10 cellular contexts compared by ENCODE assay signal in genomic region chr7:16345979-16346958, GRCh38.
DNase-seq lines count a peak whose midpoint lies in the region; ATAC-seq and TF ChIP-seq lines count a peak whose summit lies in the region.
"Had no signal": no experiment of that assay in that cellular context is flagged by ENCODE, and none has a peak within 500 bp of the region (broad histone marks: within the 10 kb centered on the region; RNA-seq: fewer than 3 reads in every experiment).

No MANE protein-coding gene starts in this region.

- 78% methylated on average over 5 of the region's 5 CpGs for WGBS in esophagus muscularis mucosa

- TF ChIP-seq CTCF in foreskin fibroblast (IDR thresholded peaks at IDR 0.05; ENCODE audit: low read depth, low read length) (no peak), esophagus muscularis mucosa (IDR thresholded peaks at IDR 0.05) (no peak)

- H3K9me3 Mint-ChIP-seq in activated CD4-positive, alpha-beta memory T cell treated with anti-CD3 and anti-CD28 coated beads for 36 hours = peaks cover 34% of the 10 kb centered on the region

- H3K27ac Mint-ChIP-seq in activated CD4-positive, alpha-beta memory T cell treated with anti-CD3 and anti-CD28 coated beads for 36 hours = no peak overlapping the region
- H3K27ac Mint-ChIP-seq: activated naive CD4-positive, alpha-beta T cell treated with anti-CD3 and anti-CD28 coated beads, Interleukin-2, amount 50 U/mL, for 24 hours had no signal

- H3K36me3 ChIP-seq in BLaER1 = no peaks in the 10 kb centered on the region
- no peaks in the 10 kb centered on the region for H3K36me3 ChIP-seq in esophagus muscularis mucosa

- CTCF ChIA-PET in activated CD4-positive, alpha-beta memory T cell treated with anti-CD3 and anti-CD28 coated beads for 36 hours (lab: Charles Lee) = no interaction called here

- no peaks in the 10 kb centered on the region for H3K27me3 ChIP-seq in BLaER1
- no peaks in the 10 kb centered on the region for H3K27me3 ChIP-seq in esophagus muscularis mucosa

- H3K9me3 ChIP-seq in BLaER1 (peaks cover 15% of the 10 kb centered on the region), esophagus muscularis mucosa (peaks cover 0 to 12% (median 3%) of the 10 kb centered on the region in 4 donors)

- no peaks in the 10 kb centered on the region for H3K27me3 Mint-ChIP-seq in activated CD4-positive, alpha-beta memory T cell treated with anti-CD3 and anti-CD28 coated beads for 36 hours

- H3K36me3 Mint-ChIP-seq in activated CD4-positive, alpha-beta memory T cell treated with anti-CD3 and anti-CD28 coated beads for 36 hours = peaks cover 2% of the 10 kb centered on the region

- H3K27ac ChIP-seq in BLaER1 (no peak overlapping the region; the same call in 1 of the 2 replicates), esophagus muscularis mucosa (replicated peaks in 1 of 4) (no peak overlapping the region)

- peak; percentile 13 for DNase-seq in MV-4-11 (lab: John Stamatoyannopoulos, UW)
- peak; percentile 77 to 85 for DNase-seq in foreskin fibroblast
- no peak for DNase-seq in activated CD4-positive, alpha-beta memory T cell treated with anti-CD3 and anti-CD28 coated beads for 36 hours
- no peak for DNase-seq in occipital lobe (lab: John Stamatoyannopoulos, UW)
- no peak for DNase-seq in esophagus muscularis mucosa (ENCODE audit: extremely low spot score)
- DNase-seq: NCI-H2029 had no signal

- H4K20me1 ChIP-seq in BLaER1 = no peaks in the 10 kb centered on the region

- intact Hi-C loops in activated CD4-positive, alpha-beta memory T cell treated with anti-CD3 and anti-CD28 coated beads for 36 hours (cut with micrococcal nuclease) = no loop called here
- intact Hi-C loops in esophagus muscularis mucosa (cut with DNase I) = no loop called here

- H3K4me3 Mint-ChIP-seq in activated CD4-positive, alpha-beta memory T cell treated with anti-CD3 and anti-CD28 coated beads for 36 hours = no peak overlapping the region
- H3K4me3 Mint-ChIP-seq: activated naive CD4-positive, alpha-beta T cell treated with anti-CD3 and anti-CD28 coated beads, Interleukin-2, amount 50 U/mL, for 24 hours had no signal

- POLR2A ChIA-PET in activated CD4-positive, alpha-beta memory T cell treated with anti-CD3 and anti-CD28 coated beads for 36 hours (lab: Charles Lee) = no interaction called here

- ATAC-seq in GM21825 (IDR thresholded peaks at IDR 0.05; ENCODE audit: unreplicated experiment) (peak; percentile 53), GM18868 (IDR thresholded peaks at IDR 0.05; ENCODE audit: unreplicated experiment) (no peak)

- no peak for TF ChIP-seq POLR2A in esophagus muscularis mucosa (IDR thresholded peaks at IDR 0.05; ENCODE audit: low read depth)

- no peak for TF ChIP-seq EP300 in esophagus muscularis mucosa (IDR thresholded peaks at IDR 0.05)

- no peak overlapping the region for H3K9ac ChIP-seq in BLaER1

- H3K4me1 ChIP-seq in BLaER1 (peaks cover 33% of the 10 kb centered on the region), esophagus muscularis mucosa (peaks cover 0 to 5% (median 0%) of the 10 kb centered on the region in 4 donors)

- H3K4me3 ChIP-seq in BLaER1 (no peak overlapping the region), foreskin fibroblast (ENCODE audit: low read depth in 1 of 2, low read length in 2 of 2) (no peak overlapping the region), esophagus muscularis mucosa (no peak overlapping the region)

- H3K4me2 ChIP-seq in BLaER1 = peak overlapping the region; percentile 77

- no peaks in the 10 kb centered on the region for H3K4me1 Mint-ChIP-seq in activated CD4-positive, alpha-beta memory T cell treated with anti-CD3 and anti-CD28 coated beads for 36 hours (ENCODE audit: low read depth)
- H3K4me1 Mint-ChIP-seq: activated naive CD4-positive, alpha-beta T cell treated with anti-CD3 and anti-CD28 coated beads, Interleukin-2, amount 50 U/mL, for 24 hours had no signal

Comparison
In these comparisons a context has a peak if more than half of its experiments do, and no peak if none do; other contexts are left out.
1. DNase-seq: peak in MV-4-11 (single experiment) and foreskin fibroblast (2 of 2); none in activated CD4-positive, alpha-beta memory T cell treated with anti-CD3 and anti-CD28 coated beads for 36 hours (single experiment), occipital lobe (single experiment) and esophagus muscularis mucosa (single experiment).